10 cellular contexts compared by ENCODE assay signal in the genomic region with DNA sequence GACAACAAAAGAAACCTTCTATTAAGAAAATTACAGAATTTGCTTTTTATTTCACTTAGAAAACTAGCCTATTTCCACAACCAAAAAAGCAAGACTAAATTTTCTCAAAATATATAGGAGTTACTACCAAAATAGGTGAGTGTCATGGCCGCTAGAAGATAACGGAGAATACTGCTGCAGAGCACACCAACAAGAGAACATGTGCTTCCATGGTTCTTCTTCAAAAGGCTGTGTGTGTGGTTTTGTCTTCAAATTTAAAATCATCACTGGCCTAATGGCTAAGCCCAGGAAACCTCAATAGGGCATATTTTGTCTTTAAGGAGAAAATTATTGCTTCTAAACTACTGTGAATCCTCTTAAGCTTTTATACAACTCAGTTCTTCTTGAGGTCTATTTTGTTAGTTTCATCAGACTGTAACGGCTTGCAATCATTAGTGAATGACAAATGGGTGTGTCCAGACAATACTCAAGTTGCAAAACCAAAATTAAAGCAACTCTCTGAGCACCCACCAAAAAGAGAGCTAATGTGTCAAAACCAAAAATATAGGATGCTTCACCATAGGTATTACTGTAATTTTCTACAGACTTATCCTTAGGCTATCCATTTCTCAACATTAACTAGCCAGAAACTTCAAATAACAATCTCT. TPM values are rescaled to one million over a fixed set of nuclear protein-coding genes. Genes with fewer than 3 reads are reported as not detected.
A peak's percentile ranks its signal among the peaks of the same experiment; 100 is the strongest.
DNase-seq lines count a peak whose midpoint lies in the region; ATAC-seq and TF ChIP-seq lines count a peak whose summit lies in the region.
"Had no signal": no experiment of that assay in that cellular context is flagged by ENCODE, and none has a peak within 500 bp of the region (broad histone marks: within the 10 kb centered on the region; RNA-seq: fewer than 3 reads in every experiment).

No MANE protein-coding gene starts in this region.

- H3K4me3 ChIP-seq in SU-DHL-6 (ENCODE audit: insufficient read depth, low read length, poor library complexity, severe bottlenecking): peak overlapping the region; percentile 49
- peak overlapping the region in 2 of 4 donors; percentile 18 to 41 for H3K4me3 ChIP-seq in esophagus squamous epithelium

- H3K9me3 Mint-ChIP-seq in activated CD4-positive, alpha-beta T cell treated with anti-CD3 and anti-CD28 coated beads, Interleukin-2, amount 10 ng/mL, durations not matched to agents 7 days and 5 days: no peaks in the 10 kb centered on the region
- no peaks in the 10 kb centered on the region for H3K9me3 Mint-ChIP-seq in stimulated activated naive CD8-positive, alpha-beta T cell treated with anti-CD3 and anti-CD28 coated beads, Interleukin-15, amount 100 ng/mL, for 72 hours

- H3K27ac ChIP-seq in SU-DHL-6 (ENCODE audit: low read depth, low read length): peak overlapping the region; percentile 92
- H3K27ac ChIP-seq in esophagus squamous epithelium: peak overlapping the region in 3 of 4 donors; percentile 2 to 59 (median 49)

- WGBS in esophagus squamous epithelium, 2 donors: 27 to 49% methylated on average over 3 of the region's 3 CpGs

- POLR2A ChIA-PET in activated CD4-positive, alpha-beta T cell treated with anti-CD3 and anti-CD28 coated beads, Interleukin-2, amount 10 ng/mL, durations not matched to agents 7 days and 5 days (lab: Charles Lee): no interaction called here

- H3K27ac Mint-ChIP-seq in activated CD4-positive, alpha-beta T cell treated with anti-CD3 and anti-CD28 coated beads, Interleukin-2, amount 10 ng/mL, durations not matched to agents 7 days and 5 days: peak overlapping the region; percentile 95
- H3K27ac Mint-ChIP-seq in stimulated activated naive CD8-positive, alpha-beta T cell treated with anti-CD3 and anti-CD28 coated beads, Interleukin-15, amount 100 ng/mL, for 72 hours: peak overlapping the region; percentile 28 to 86

- no peaks in the 10 kb centered on the region for H3K9me3 ChIP-seq in SU-DHL-6 (ENCODE audit: insufficient read depth, low read length)
- H3K9me3 ChIP-seq in esophagus squamous epithelium: no peaks in the 10 kb centered on the region

- peak overlapping the region; percentile 89 for H3K4me3 Mint-ChIP-seq in activated CD4-positive, alpha-beta T cell treated with anti-CD3 and anti-CD28 coated beads, Interleukin-2, amount 10 ng/mL, durations not matched to agents 7 days and 5 days
- peak overlapping the region; percentile 72 to 94 for H3K4me3 Mint-ChIP-seq in stimulated activated naive CD8-positive, alpha-beta T cell treated with anti-CD3 and anti-CD28 coated beads, Interleukin-15, amount 100 ng/mL, for 72 hours

- peaks cover 36% of the 10 kb centered on the region for H3F3A ChIP-seq in SU-DHL-6 (ENCODE audit: insufficient read depth)

- no peaks in the 10 kb centered on the region for H3K9me2 ChIP-seq in SU-DHL-6 (replicated peaks; ENCODE audit: insufficient read depth, low read length)

- H3K36me3 ChIP-seq in SU-DHL-6 (ENCODE audit: low read length) (peaks cover 38% of the 10 kb centered on the region), esophagus squamous epithelium (peaks cover 0 to 71% (median 29%) of the 10 kb centered on the region in 3 donors)

- intact Hi-C loops in esophagus squamous epithelium (cut with DNase I) (no loop called here), head of caudate nucleus (cut with DNase I) (no loop called here)

- H3K27me3 Mint-ChIP-seq in activated CD4-positive, alpha-beta T cell treated with anti-CD3 and anti-CD28 coated beads, Interleukin-2, amount 10 ng/mL, durations not matched to agents 7 days and 5 days: no peaks in the 10 kb centered on the region
- no peaks in the 10 kb centered on the region for H3K27me3 Mint-ChIP-seq in stimulated activated naive CD8-positive, alpha-beta T cell treated with anti-CD3 and anti-CD28 coated beads, Interleukin-15, amount 100 ng/mL, for 72 hours

- H3K36me3 Mint-ChIP-seq in activated CD4-positive, alpha-beta T cell treated with anti-CD3 and anti-CD28 coated beads, Interleukin-2, amount 10 ng/mL, durations not matched to agents 7 days and 5 days (ENCODE audit: low read depth): peaks cover 50% of the 10 kb centered on the region

- peaks cover 71% of the 10 kb centered on the region for H3K79me2 ChIP-seq in SU-DHL-6 (ENCODE audit: insufficient read depth, low read length)

- H4K20me1 ChIP-seq in SU-DHL-6 (ENCODE audit: low read depth, low read length): no peaks in the 10 kb centered on the region

- H3K4me1 ChIP-seq in esophagus squamous epithelium: peaks cover 18 to 51% (median 30%) of the 10 kb centered on the region in 3 donors

- TF ChIP-seq CTCF in SU-DHL-6 (IDR thresholded peaks at IDR 0.05; ENCODE audit: insufficient read depth, low read length, poor library complexity, severe bottlenecking): no peak
- no peak for TF ChIP-seq CTCF in esophagus squamous epithelium (IDR thresholded peaks at IDR 0.05)

- peak overlapping the region; percentile 98 for H3K4me2 ChIP-seq in SU-DHL-6 (ENCODE audit: low read depth, low read length, poor library complexity, severe bottlenecking)

- no peak for TF ChIP-seq POLR2A in esophagus squamous epithelium (IDR thresholded peaks at IDR 0.05)

- H2AFZ ChIP-seq in SU-DHL-6 (ENCODE audit: low read depth, low read length, severe bottlenecking): no peak overlapping the region

- DNase-seq in activated CD4-positive, alpha-beta T cell treated with anti-CD3 and anti-CD28 coated beads, Interleukin-2, amount 10 ng/mL, durations not matched to agents 7 days and 5 days: peak; percentile 10
- no peak for DNase-seq in activated CD4-positive, alpha-beta T cell treated with anti-CD3 and anti-CD28 coated beads, Interleukin-2, amount 50 U/mL, for 48 hours
- no peak for DNase-seq in esophagus squamous epithelium (lab: John Stamatoyannopoulos, UW)
- DNase-seq in stimulated activated naive CD8-positive, alpha-beta T cell treated with anti-CD3 and anti-CD28 coated beads, Interleukin-15, amount 100 ng/mL, for 72 hours: no peak
- DNase-seq in head of caudate nucleus: no peak
- no peak for DNase-seq in ACHN
- DNase-seq in HK-2 (ENCODE audit: unreplicated experiment): no peak
- DNase-seq: HCEC 1CT had no signal

- in situ Hi-C loops in ACHN (cut with HindIII; ENCODE audit: low pct_ligation_motif_present, low pct_unique_long_range_greater_than_20kb, low sequenced_read_pairs): no loop called here

- H3K9ac ChIP-seq in SU-DHL-6 (ENCODE audit: low read length): peak overlapping the region; percentile 99

- H3K27me3 ChIP-seq in SU-DHL-6 (ENCODE audit: low read length) (no peaks in the 10 kb centered on the region), esophagus squamous epithelium (no peaks in the 10 kb centered on the region)

- no peak for ATAC-seq in stimulated activated naive CD8-positive, alpha-beta T cell treated with anti-CD3 and anti-CD28 coated beads, Interleukin-15, amount 100 ng/mL, for 72 hours

- peaks cover 50% of the 10 kb centered on the region for H3K4me1 Mint-ChIP-seq in activated CD4-positive, alpha-beta T cell treated with anti-CD3 and anti-CD28 coated beads, Interleukin-2, amount 10 ng/mL, durations not matched to agents 7 days and 5 days
- peaks cover 52% of the 10 kb centered on the region for H3K4me1 Mint-ChIP-seq in stimulated activated naive CD8-positive, alpha-beta T cell treated with anti-CD3 and anti-CD28 coated beads, Interleukin-15, amount 100 ng/mL, for 72 hours

- CTCF ChIA-PET in activated CD4-positive, alpha-beta T cell treated with anti-CD3 and anti-CD28 coated beads, Interleukin-2, amount 10 ng/mL, durations not matched to agents 7 days and 5 days (lab: Charles Lee): interaction anchor here (1.2 to 2.2 kb wide), 3 partner anchors 20 to 53 kb away, joined by 3 to 6 read pairs (median 5); no protein-coding TSS in a partner anchor

RNA-seq across cellular contexts. Expression of gene SETX, which starts 3.3 kb away (rescaled TPM):
- total RNA-seq in activated CD4-positive, alpha-beta T cell treated with anti-CD3 and anti-CD28 coated beads, Interleukin-2, amount 10 ng/mL, durations not matched to agents 7 days and 5 days: 10 to 100 TPM; 62.8 to 68.5 TPM
- total RNA-seq in esophagus squamous epithelium: 10 to 100 TPM; 22.4 to 56.3 (median 33.0) TPM

RNA-seq across cellular contexts. Expression of gene TTF1, which starts 55.1 kb away (rescaled TPM):
- total RNA-seq in activated CD4-positive, alpha-beta T cell treated with anti-CD3 and anti-CD28 coated beads, Interleukin-2, amount 10 ng/mL, durations not matched to agents 7 days and 5 days: 10 to 100 TPM; 29.7 to 30.5 TPM
- 10 to 100 TPM in 1 of 4 donors, 1 to 10 TPM in 3; 4.4 to 14.9 (median 8.1) TPM for total RNA-seq in esophagus squamous epithelium

RNA-seq across cellular contexts. Expression of gene CFAP77, which starts 58.5 kb away (rescaled TPM):
- total RNA-seq in activated CD4-positive, alpha-beta T cell treated with anti-CD3 and anti-CD28 coated beads, Interleukin-2, amount 10 ng/mL, durations not matched to agents 7 days and 5 days: not detected
- total RNA-seq in esophagus squamous epithelium: not detected
- total RNA-seq: omental fat pad had no signal
